8 cellular contexts compared by ENCODE assay signal in genomic region chr7:35801392-35802101, GRCh38. TPM values are rescaled to one million over a fixed set of nuclear protein-coding genes. Genes with fewer than 3 reads are reported as not detected.
DNase-seq lines count a peak whose midpoint lies in the region; ATAC-seq and TF ChIP-seq lines count a peak whose summit lies in the region.

No MANE protein-coding gene starts in this region.

- peak; percentile 30 for ATAC-seq in HG02943 (IDR thresholded peaks at IDR 0.05; ENCODE audit: low read depth, unreplicated experiment)

- peak overlapping the region; percentile 96 for H3K27ac ChIP-seq in VCaP
- H3K27ac ChIP-seq in breast epithelium, result peak overlapping the region; percentile 95 to 97

- TF ChIP-seq POLR2A in breast epithelium (IDR thresholded peaks at IDR 0.05), result no peak

- intact Hi-C loops in breast epithelium (cut with DNase I; ENCODE audit: low total_unique reads), result no loop called here

- peaks cover 0 to 10% of the 10 kb centered on the region in 2 donors for H3K4me1 ChIP-seq in breast epithelium

- TF ChIP-seq CTCF in VCaP (conservative IDR thresholded peaks at IDR 0.05) (peak; percentile 79), breast epithelium (IDR thresholded peaks at IDR 0.05) (peak in 2 of 3 donors; percentile 32 to 50)

- peak overlapping the region; percentile 79 to 98 (median 90) for H3K4me3 ChIP-seq in breast epithelium

- H3K27me3 ChIP-seq in breast epithelium, result no peaks in the 10 kb centered on the region

- no peaks in the 10 kb centered on the region for H3K9me3 ChIP-seq in breast epithelium

- no peaks in the 10 kb centered on the region for H3K36me3 ChIP-seq in breast epithelium

- peak; percentile 76 for DNase-seq in NK-92 treated with Interleukin-12 subunit alpha and Interleukin-12 subunit beta, amount 100 ng/mL, for 24 hours (lab: John Stamatoyannopoulos, UW)
- DNase-seq in NK-92 (lab: John Stamatoyannopoulos, UW; ENCODE audit: unreplicated experiment) (no peak), NCI-H2107 treated with DMSO at 0.1 percent for 48 hours (lab: John Stamatoyannopoulos, UW; ENCODE audit: unreplicated experiment) (peak; percentile 44), breast epithelium (ENCODE audit: low spot score in 2 of 2) (peak; percentile 53 to 77), inferior parietal cortex (ENCODE audit: extremely low spot score) (peak; percentile 79)
- peak; percentile 50 to 63 for DNase-seq in stimulated activated CD4-positive, alpha-beta T cell treated with anti-CD3 and anti-CD28 coated beads, Interleukin-12 subunit alpha, Interleukin-12 subunit beta, amount 100 ng/mL, for 24 hours (ENCODE audit: low read depth in 2 of 2)

RNA-seq across cellular contexts. Expression of gene SEPTIN7, which starts 0.7 kb away (rescaled TPM):
- total RNA-seq in breast epithelium, result 100 to 1,000 TPM; 166 to 181 (median 177) TPM
